In the genomic region with DNA sequence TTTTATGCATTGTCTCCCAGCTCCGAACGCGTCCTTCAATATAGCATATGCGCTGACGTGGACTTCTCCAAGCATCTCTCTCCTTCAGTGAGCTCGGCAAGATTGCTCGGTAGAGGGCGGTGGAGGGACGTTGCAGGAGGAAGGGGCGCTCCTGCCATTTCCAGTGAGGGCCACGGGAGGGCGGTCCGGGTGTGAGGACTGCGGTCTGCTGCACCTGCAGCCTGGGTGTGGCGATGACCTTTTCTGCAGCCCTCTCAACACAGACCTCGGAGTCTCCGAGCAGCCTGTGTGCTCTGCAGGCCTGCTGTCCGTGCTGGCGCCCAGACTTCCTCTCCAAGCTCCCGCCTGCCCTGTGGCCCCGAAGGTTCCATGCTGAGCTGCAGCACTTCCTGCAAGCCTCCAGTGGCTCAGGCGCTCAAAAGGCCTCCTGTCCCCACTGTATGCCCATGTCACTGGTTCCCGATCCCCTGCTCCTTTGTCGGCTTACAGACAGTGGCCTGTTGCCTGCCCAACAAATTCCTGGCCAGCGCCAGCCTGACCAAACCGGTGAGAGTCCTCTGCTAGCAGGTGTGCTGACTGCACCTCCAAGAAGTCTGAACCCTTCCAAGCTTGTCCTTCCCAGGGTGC, we compare ENCODE assay signal across 1 cellular context.
A peak's percentile ranks its signal among the peaks of the same experiment; 100 is the strongest.
TF ChIP-seq lines count a peak whose summit lies in the region.

No MANE protein-coding gene starts in this region.

TF ChIP-seq in K562, 482 proteins besides CTCF, POLR2A, EP300 and RAD21 (continued from another document and continues in another):
- TF ChIP-seq, protein P1, sequence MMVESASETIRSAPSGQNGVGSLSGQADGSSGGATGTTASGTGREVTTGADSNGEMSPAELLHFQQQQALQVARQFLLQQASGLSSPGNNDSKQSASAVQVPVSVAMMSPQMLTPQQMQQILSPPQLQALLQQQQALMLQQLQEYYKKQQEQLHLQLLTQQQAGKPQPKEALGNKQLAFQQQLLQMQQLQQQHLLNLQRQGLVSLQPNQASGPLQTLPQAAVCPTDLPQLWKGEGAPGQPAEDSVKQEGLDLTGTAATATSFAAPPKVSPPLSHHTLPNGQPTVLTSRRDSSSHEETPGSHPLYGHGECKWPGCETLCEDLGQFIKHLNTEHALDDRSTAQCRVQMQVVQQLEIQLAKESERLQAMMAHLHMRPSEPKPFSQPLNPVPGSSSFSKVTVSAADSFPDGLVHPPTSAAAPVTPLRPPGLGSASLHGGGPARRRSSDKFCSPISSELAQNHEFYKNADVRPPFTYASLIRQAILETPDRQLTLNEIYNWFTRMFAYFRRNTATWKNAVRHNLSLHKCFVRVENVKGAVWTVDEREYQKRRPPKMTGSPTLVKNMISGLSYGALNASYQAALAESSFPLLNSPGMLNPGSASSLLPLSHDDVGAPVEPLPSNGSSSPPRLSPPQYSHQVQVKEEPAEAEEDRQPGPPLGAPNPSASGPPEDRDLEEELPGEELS (CRISPR knock-in tag; IDR thresholded peaks at IDR 0.05; ENCODE audit: borderline replicate concordance) = no peak
- 0 out of 2 replicates have a peak, but pooled peaks have one; percentile 40 for TF ChIP-seq ZNF197 (CRISPR knock-in tag; IDR thresholded peaks at IDR 0.05; ENCODE audit: low read depth)
- 0 out of 2 replicates have a peak, but pooled peaks have one; percentile 22 for TF ChIP-seq NFIC (IDR thresholded peaks at IDR 0.05)
- peak; percentile 36; the same call in 1 of the 2 replicates for TF ChIP-seq ZNF316 (IDR thresholded peaks at IDR 0.05)
- TF ChIP-seq ARID2 (IDR thresholded peaks at IDR 0.05) = peak; percentile 100
- TF ChIP-seq CXXC5 (CRISPR knock-in tag; IDR thresholded peaks at IDR 0.05) = peak; percentile 66
- TF ChIP-seq EHMT2 (IDR thresholded peaks at IDR 0.05) = no peak
- TF ChIP-seq, protein P2, sequence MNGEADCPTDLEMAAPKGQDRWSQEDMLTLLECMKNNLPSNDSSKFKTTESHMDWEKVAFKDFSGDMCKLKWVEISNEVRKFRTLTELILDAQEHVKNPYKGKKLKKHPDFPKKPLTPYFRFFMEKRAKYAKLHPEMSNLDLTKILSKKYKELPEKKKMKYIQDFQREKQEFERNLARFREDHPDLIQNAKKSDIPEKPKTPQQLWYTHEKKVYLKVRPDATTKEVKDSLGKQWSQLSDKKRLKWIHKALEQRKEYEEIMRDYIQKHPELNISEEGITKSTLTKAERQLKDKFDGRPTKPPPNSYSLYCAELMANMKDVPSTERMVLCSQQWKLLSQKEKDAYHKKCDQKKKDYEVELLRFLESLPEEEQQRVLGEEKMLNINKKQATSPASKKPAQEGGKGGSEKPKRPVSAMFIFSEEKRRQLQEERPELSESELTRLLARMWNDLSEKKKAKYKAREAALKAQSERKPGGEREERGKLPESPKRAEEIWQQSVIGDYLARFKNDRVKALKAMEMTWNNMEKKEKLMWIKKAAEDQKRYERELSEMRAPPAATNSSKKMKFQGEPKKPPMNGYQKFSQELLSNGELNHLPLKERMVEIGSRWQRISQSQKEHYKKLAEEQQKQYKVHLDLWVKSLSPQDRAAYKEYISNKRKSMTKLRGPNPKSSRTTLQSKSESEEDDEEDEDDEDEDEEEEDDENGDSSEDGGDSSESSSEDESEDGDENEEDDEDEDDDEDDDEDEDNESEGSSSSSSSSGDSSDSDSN (IDR thresholded peaks at IDR 0.05; ENCODE audit: borderline replicate concordance in 1 of 2, low read depth in 2 of 2, low read length in 2 of 2) = 0 out of 4 replicates have a peak, but pooled peaks of 1 of the 2 experiments have one; percentile 45
- peak; percentile 97 for TF ChIP-seq RB1 (IDR thresholded peaks at IDR 0.05; ENCODE audit: low read depth)
- no peak for TF ChIP-seq DIDO1 (tag; IDR thresholded peaks at IDR 0.05; ENCODE audit: low read depth)
- TF ChIP-seq NCOA6 (IDR thresholded peaks at IDR 0.05) = no peak
- peak; percentile 80 to 95 for TF ChIP-seq RCOR1 (IDR thresholded peaks at IDR 0.05; ENCODE audit: borderline replicate concordance in 1 of 2, low read depth in 2 of 2, low read length in 2 of 2)
- TF ChIP-seq ZKSCAN8 (CRISPR knock-in tag; IDR thresholded peaks at IDR 0.05) = no peak
- TF ChIP-seq, protein P3, sequence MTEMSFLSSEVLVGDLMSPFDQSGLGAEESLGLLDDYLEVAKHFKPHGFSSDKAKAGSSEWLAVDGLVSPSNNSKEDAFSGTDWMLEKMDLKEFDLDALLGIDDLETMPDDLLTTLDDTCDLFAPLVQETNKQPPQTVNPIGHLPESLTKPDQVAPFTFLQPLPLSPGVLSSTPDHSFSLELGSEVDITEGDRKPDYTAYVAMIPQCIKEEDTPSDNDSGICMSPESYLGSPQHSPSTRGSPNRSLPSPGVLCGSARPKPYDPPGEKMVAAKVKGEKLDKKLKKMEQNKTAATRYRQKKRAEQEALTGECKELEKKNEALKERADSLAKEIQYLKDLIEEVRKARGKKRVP (CRISPR knock-in tag; IDR thresholded peaks at IDR 0.05) = peak; percentile 20; the same call in 1 of the 2 replicates
- no peak for TF ChIP-seq RNF2 (IDR thresholded peaks at IDR 0.05)
- TF ChIP-seq E2F3 (CRISPR knock-in tag; IDR thresholded peaks at IDR 0.05) = no peak
- no peak for TF ChIP-seq MCM5 (IDR thresholded peaks at IDR 0.05; ENCODE audit: low read depth)
- TF ChIP-seq, protein P4, sequence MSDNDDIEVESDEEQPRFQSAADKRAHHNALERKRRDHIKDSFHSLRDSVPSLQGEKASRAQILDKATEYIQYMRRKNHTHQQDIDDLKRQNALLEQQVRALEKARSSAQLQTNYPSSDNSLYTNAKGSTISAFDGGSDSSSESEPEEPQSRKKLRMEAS (CRISPR knock-in tag; IDR thresholded peaks at IDR 0.05) = peak; percentile 84
- TF ChIP-seq, protein P5, sequence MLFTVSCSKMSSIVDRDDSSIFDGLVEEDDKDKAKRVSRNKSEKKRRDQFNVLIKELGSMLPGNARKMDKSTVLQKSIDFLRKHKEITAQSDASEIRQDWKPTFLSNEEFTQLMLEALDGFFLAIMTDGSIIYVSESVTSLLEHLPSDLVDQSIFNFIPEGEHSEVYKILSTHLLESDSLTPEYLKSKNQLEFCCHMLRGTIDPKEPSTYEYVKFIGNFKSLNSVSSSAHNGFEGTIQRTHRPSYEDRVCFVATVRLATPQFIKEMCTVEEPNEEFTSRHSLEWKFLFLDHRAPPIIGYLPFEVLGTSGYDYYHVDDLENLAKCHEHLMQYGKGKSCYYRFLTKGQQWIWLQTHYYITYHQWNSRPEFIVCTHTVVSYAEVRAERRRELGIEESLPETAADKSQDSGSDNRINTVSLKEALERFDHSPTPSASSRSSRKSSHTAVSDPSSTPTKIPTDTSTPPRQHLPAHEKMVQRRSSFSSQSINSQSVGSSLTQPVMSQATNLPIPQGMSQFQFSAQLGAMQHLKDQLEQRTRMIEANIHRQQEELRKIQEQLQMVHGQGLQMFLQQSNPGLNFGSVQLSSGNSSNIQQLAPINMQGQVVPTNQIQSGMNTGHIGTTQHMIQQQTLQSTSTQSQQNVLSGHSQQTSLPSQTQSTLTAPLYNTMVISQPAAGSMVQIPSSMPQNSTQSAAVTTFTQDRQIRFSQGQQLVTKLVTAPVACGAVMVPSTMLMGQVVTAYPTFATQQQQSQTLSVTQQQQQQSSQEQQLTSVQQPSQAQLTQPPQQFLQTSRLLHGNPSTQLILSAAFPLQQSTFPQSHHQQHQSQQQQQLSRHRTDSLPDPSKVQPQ (CRISPR knock-in tag; IDR thresholded peaks at IDR 0.05; ENCODE audit: borderline replicate concordance) = no peak
- TF ChIP-seq, protein P6, sequence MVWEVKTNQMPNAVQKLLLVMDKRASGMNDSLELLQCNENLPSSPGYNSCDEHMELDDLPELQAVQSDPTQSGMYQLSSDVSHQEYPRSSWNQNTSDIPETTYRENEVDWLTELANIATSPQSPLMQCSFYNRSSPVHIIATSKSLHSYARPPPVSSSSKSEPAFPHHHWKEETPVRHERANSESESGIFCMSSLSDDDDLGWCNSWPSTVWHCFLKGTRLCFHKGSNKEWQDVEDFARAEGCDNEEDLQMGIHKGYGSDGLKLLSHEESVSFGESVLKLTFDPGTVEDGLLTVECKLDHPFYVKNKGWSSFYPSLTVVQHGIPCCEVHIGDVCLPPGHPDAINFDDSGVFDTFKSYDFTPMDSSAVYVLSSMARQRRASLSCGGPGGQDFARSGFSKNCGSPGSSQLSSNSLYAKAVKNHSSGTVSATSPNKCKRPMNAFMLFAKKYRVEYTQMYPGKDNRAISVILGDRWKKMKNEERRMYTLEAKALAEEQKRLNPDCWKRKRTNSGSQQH (CRISPR knock-in tag; IDR thresholded peaks at IDR 0.05) = no peak
- no peak; the same call in 1 of the 2 replicates for TF ChIP-seq TRIM28 (IDR thresholded peaks at IDR 0.05)
- TF ChIP-seq ETV6 (IDR thresholded peaks at IDR 0.05; ENCODE audit: borderline replicate concordance in 1 of 2, low read depth in 2 of 2, low read length in 1 of 2) = no peak
- TF ChIP-seq ETV6 (CRISPR knock-in tag; IDR thresholded peaks at IDR 0.05; ENCODE audit: borderline replicate concordance) = no peak
- no peak for TF ChIP-seq SMARCC2 (IDR thresholded peaks at IDR 0.05; ENCODE audit: low read depth)
- TF ChIP-seq HMGN3 (IDR thresholded peaks at IDR 0.05; ENCODE audit: borderline replicate concordance, extremely low read depth, insufficient read length, low read depth, low read length) = peak; percentile 34
- TF ChIP-seq ELF2 (CRISPR knock-in tag; IDR thresholded peaks at IDR 0.05) = 0 out of 2 replicates have a peak, but pooled peaks have one; percentile 57
- TF ChIP-seq, protein P7, sequence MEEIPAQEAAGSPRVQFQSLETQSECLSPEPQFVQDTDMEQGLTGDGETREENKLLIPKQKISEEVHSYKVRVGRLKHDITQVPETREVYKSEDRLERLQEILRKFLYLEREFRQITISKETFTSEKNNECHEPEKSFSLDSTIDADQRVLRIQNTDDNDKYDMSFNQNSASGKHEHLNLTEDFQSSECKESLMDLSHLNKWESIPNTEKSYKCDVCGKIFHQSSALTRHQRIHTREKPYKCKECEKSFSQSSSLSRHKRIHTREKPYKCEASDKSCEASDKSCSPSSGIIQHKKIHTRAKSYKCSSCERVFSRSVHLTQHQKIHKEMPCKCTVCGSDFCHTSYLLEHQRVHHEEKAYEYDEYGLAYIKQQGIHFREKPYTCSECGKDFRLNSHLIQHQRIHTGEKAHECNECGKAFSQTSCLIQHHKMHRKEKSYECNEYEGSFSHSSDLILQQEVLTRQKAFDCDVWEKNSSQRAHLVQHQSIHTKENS (CRISPR knock-in tag; IDR thresholded peaks at IDR 0.05) = no peak
- TF ChIP-seq SMARCA5 (IDR thresholded peaks at IDR 0.05) = no peak
- peak; percentile 100 for TF ChIP-seq SMC3 (conservative IDR thresholded peaks at IDR 0.05; ENCODE audit: insufficient read depth, low read depth, low read length)
- TF ChIP-seq, protein P8, sequence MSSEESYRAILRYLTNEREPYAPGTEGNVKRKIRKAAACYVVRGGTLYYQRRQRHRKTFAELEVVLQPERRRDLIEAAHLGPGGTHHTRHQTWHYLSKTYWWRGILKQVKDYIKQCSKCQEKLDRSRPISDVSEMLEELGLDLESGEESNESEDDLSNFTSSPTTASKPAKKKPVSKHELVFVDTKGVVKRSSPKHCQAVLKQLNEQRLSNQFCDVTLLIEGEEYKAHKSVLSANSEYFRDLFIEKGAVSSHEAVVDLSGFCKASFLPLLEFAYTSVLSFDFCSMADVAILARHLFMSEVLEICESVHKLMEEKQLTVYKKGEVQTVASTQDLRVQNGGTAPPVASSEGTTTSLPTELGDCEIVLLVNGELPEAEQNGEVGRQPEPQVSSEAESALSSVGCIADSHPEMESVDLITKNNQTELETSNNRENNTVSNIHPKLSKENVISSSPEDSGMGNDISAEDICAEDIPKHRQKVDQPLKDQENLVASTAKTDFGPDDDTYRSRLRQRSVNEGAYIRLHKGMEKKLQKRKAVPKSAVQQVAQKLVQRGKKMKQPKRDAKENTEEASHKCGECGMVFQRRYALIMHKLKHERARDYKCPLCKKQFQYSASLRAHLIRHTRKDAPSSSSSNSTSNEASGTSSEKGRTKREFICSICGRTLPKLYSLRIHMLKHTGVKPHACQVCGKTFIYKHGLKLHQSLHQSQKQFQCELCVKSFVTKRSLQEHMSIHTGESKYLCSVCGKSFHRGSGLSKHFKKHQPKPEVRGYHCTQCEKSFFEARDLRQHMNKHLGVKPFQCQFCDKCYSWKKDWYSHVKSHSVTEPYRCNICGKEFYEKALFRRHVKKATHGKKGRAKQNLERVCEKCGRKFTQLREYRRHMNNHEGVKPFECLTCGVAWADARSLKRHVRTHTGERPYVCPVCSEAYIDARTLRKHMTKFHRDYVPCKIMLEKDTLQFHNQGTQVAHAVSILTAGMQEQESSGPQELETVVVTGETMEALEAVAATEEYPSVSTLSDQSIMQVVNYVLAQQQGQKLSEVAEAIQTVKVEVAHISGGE (CRISPR knock-in tag; IDR thresholded peaks at IDR 0.05) = peak in 2 of 3 experiments; percentile 20 to 50; a peak in 1 of 6 replicates
- no peak for TF ChIP-seq ESRRB (CRISPR knock-in tag; IDR thresholded peaks at IDR 0.05; ENCODE audit: borderline replicate concordance)
- TF ChIP-seq, protein P9, sequence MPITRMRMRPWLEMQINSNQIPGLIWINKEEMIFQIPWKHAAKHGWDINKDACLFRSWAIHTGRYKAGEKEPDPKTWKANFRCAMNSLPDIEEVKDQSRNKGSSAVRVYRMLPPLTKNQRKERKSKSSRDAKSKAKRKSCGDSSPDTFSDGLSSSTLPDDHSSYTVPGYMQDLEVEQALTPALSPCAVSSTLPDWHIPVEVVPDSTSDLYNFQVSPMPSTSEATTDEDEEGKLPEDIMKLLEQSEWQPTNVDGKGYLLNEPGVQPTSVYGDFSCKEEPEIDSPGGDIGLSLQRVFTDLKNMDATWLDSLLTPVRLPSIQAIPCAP (CRISPR knock-in tag; IDR thresholded peaks at IDR 0.05; ENCODE audit: borderline replicate concordance) = no peak
- 0 out of 2 replicates have a peak, but pooled peaks have one; percentile 77 for TF ChIP-seq LCOR (CRISPR knock-in tag; IDR thresholded peaks at IDR 0.05)
- TF ChIP-seq, protein P10, sequence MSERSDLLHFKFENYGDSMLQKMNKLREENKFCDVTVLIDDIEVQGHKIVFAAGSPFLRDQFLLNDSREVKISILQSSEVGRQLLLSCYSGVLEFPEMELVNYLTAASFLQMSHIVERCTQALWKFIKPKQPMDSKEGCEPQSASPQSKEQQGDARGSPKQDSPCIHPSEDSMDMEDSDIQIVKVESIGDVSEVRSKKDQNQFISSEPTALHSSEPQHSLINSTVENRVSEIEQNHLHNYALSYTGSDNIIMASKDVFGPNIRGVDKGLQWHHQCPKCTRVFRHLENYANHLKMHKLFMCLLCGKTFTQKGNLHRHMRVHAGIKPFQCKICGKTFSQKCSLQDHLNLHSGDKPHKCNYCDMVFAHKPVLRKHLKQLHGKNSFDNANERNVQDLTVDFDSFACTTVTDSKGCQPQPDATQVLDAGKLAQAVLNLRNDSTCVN (CRISPR knock-in tag; IDR thresholded peaks at IDR 0.05) = no peak
- TF ChIP-seq, protein P11, sequence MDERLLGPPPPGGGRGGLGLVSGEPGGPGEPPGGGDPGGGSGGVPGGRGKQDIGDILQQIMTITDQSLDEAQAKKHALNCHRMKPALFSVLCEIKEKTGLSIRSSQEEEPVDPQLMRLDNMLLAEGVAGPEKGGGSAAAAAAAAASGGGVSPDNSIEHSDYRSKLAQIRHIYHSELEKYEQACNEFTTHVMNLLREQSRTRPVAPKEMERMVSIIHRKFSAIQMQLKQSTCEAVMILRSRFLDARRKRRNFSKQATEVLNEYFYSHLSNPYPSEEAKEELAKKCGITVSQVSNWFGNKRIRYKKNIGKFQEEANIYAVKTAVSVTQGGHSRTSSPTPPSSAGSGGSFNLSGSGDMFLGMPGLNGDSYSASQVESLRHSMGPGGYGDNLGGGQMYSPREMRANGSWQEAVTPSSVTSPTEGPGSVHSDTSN (CRISPR knock-in tag; IDR thresholded peaks at IDR 0.05; ENCODE audit: low read depth) = no peak
- TF ChIP-seq, protein P11 (tag; conservative IDR thresholded peaks at IDR 0.05; ENCODE audit: low read depth) = no peak
